13 cellular contexts compared by ENCODE assay signal in genomic region chr6:134466751-134467525, GRCh38.
DNase-seq lines count a peak whose midpoint lies in the region; ATAC-seq and TF ChIP-seq lines count a peak whose summit lies in the region.
"Had no signal": no experiment of that assay in that cellular context is flagged by ENCODE, and none has a peak within 500 bp of the region (broad histone marks: within the 10 kb centered on the region; RNA-seq: fewer than 3 reads in every experiment).

No MANE protein-coding gene starts in this region.

- no peaks in the 10 kb centered on the region for H4K20me1 ChIP-seq in SU-DHL-6 (ENCODE audit: low read depth, low read length)

- no peaks in the 10 kb centered on the region for H3K79me2 ChIP-seq in SU-DHL-6 (ENCODE audit: insufficient read depth, low read length)

- DNase-seq in NCI-H82 (lab: John Stamatoyannopoulos, UW): peak; percentile 18
- DNase-seq in NCI-H82 treated with DMSO at 0.1 percent for 48 hours (lab: John Stamatoyannopoulos, UW; ENCODE audit: unreplicated experiment): no peak
- peak; percentile 35 for DNase-seq in iris pigment epithelial cell (ENCODE audit: low read depth)
- no peak for DNase-seq in thyroid gland
- DNase-seq: activated CD8-positive, alpha-beta memory T cell treated with anti-CD3 and anti-CD28 coated beads for 24 hours; activated naive CD4-positive, alpha-beta T cell treated with anti-CD3 and anti-CD28 coated beads, Interleukin-2, amount 10 ng/mL, durations not matched to agents 7 days and 5 days; occipital lobe; trophoblast cell had no signal

- H3K9ac ChIP-seq in SU-DHL-6 (ENCODE audit: low read length): no peak overlapping the region

- H3K9me3 ChIP-seq in SU-DHL-6 (ENCODE audit: insufficient read depth, low read length) (no peaks in the 10 kb centered on the region), thyroid gland (no peaks in the 10 kb centered on the region)
- H3K9me3 ChIP-seq: esophagus muscularis mucosa had no signal

- H3K4me1 ChIP-seq in thyroid gland: peaks cover 4 to 27% of the 10 kb centered on the region in 2 donors

- no peaks in the 10 kb centered on the region for H3K27me3 ChIP-seq in SU-DHL-6 (ENCODE audit: low read length)
- no peaks in the 10 kb centered on the region for H3K27me3 ChIP-seq in thyroid gland
- H3K27me3 ChIP-seq: esophagus muscularis mucosa had no signal

- ATAC-seq in activated CD4-positive, CD25-positive, alpha-beta regulatory T cell treated with anti-CD3 and anti-CD28 coated beads, Interleukin-2, amount 50 U/mL, for 24 hours: no peak
- ATAC-seq in GM21447 (IDR thresholded peaks at IDR 0.05; ENCODE audit: unreplicated experiment): no peak
- ATAC-seq in GM21390 (IDR thresholded peaks at IDR 0.05; ENCODE audit: unreplicated experiment): no peak

- intact Hi-C loops in thyroid gland (cut with DNase I): no loop called here

- no peaks in the 10 kb centered on the region for H3F3A ChIP-seq in SU-DHL-6 (ENCODE audit: insufficient read depth)

- H3K4me3 ChIP-seq in SU-DHL-6 (ENCODE audit: insufficient read depth, low read length, poor library complexity, severe bottlenecking): no peak overlapping the region
- no peak overlapping the region for H3K4me3 ChIP-seq in thyroid gland (replicated peaks in 1 of 3)
- H3K4me3 ChIP-seq: esophagus muscularis mucosa had no signal

- TF ChIP-seq POLR2A in thyroid gland (IDR thresholded peaks at IDR 0.05): no peak

- H3K27ac ChIP-seq in SU-DHL-6 (ENCODE audit: low read depth, low read length): no peak overlapping the region
- peak overlapping the region in 2 of 3 donors; percentile 7 to 32 for H3K27ac ChIP-seq in thyroid gland
- H3K27ac ChIP-seq: esophagus muscularis mucosa had no signal

- H2AFZ ChIP-seq in SU-DHL-6 (ENCODE audit: low read depth, low read length, severe bottlenecking): peak overlapping the region; percentile 37

- 29 to 57% methylated on average over 2 of the region's 2 CpGs for WGBS in thyroid gland, 2 donors

- H3K4me2 ChIP-seq in SU-DHL-6 (ENCODE audit: low read depth, low read length, poor library complexity, severe bottlenecking): no peak overlapping the region

- no peaks in the 10 kb centered on the region for H3K36me3 ChIP-seq in SU-DHL-6 (ENCODE audit: low read length)
- H3K36me3 ChIP-seq in thyroid gland: no peaks in the 10 kb centered on the region
- H3K36me3 ChIP-seq: esophagus muscularis mucosa had no signal

- H3K9me2 ChIP-seq in SU-DHL-6 (replicated peaks; ENCODE audit: insufficient read depth, low read length): no peaks in the 10 kb centered on the region

- no peak for TF ChIP-seq CTCF in SU-DHL-6 (IDR thresholded peaks at IDR 0.05; ENCODE audit: insufficient read depth, low read length, poor library complexity, severe bottlenecking)
- no peak for TF ChIP-seq CTCF in thyroid gland (IDR thresholded peaks at IDR 0.05)

Comparison
In these comparisons a context has a peak if more than half of its experiments do, and no peak if none do; other contexts are left out.
1. DNase-seq: peak in NCI-H82 (single experiment) and iris pigment epithelial cell (single experiment); none in NCI-H82 treated with DMSO at 0.1 percent for 48 hours (single experiment) and thyroid gland (0 of 2).